13 cellular contexts compared by ENCODE assay signal in the genomic region with DNA sequence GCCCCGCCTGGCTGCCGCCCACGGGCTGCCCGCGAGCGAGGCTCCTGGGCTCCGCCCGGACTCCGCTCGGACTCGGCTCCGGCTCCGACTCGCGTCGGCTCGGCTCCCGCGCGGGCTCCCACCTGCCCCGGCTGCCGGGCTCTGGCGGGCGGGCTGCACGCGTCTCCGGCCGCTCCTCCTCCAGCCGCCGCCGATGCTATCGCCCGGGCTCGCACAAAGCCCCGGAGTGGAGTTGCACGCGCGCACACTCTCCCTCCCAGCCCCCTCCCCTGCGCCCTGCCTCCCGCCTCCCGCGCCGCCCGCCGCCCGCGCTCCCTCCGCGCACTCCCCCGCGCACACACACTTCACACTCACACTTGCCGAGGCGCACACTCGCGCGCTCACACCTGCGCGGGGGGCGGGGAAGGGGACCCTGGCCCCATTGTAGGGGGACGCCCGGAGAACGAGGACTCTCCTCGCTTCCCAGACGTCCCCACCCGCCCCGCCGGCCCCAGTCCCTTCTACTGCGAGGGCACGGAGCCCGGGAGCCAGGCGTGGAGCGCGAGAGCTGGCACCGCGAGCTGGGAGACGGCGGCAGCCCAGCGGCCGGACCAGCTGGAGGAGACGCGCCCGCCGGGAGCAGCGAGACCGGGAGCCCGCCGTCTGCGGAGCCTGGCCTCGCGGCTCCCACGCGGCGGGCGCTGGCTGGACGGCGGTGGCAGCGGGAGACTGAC. TPM values are rescaled to one million over a fixed set of nuclear protein-coding genes. Genes with fewer than 3 reads are reported as not detected.
A peak's percentile ranks its signal among the peaks of the same experiment; 100 is the strongest.
DNase-seq lines count a peak whose midpoint lies in the region; ATAC-seq and TF ChIP-seq lines count a peak whose summit lies in the region.
"Had no signal": no experiment of that assay in that cellular context is flagged by ENCODE, and none has a peak within 500 bp of the region (broad histone marks: within the 10 kb centered on the region; RNA-seq: fewer than 3 reads in every experiment).

A gene (minus strand): TSS at position 215 of the 713 bp plus-strand sequence. CDS start 407 bp downstream, outside the sequence.

- ATAC-seq in heart left ventricle (peak in 1 of 4 donors; percentile 8), Right ventricle myocardium superior (ENCODE audit: poor library complexity) (no peak), GM19328 (IDR thresholded peaks at IDR 0.05; ENCODE audit: unreplicated experiment) (no peak)
- ATAC-seq: activated CD8-positive, alpha-beta T cell treated with anti-CD3 and anti-CD28 coated beads for 36 hours; K562 had no signal

- TF ChIP-seq POLR2A in heart left ventricle (IDR thresholded peaks at IDR 0.05), result no peak

- H3K27ac ChIP-seq in heart left ventricle (peak within 1 kb of the TSS in 1 of 12 donors; percentile 24), urinary bladder (ENCODE audit: low read depth) (no peak within 1 kb of the TSS)

- H3K4me1 ChIP-seq in heart left ventricle (peaks cover 0 to 40% (median 5%) of the 10 kb centered on the region in 12 donors), NT2/D1 (ENCODE audit: insufficient read depth, insufficient read length) (peaks cover 53% of the 10 kb centered on the region), urinary bladder (ENCODE audit: insufficient read depth) (no peaks in the 10 kb centered on the region)

- H3K27me3 ChIP-seq in heart left ventricle (peaks cover 48 to 97% (median 83%) of the 10 kb centered on the region in 9 donors), NT2/D1 (ENCODE audit: insufficient read depth, insufficient read length) (peaks cover 65% of the 10 kb centered on the region)

- H3K4me3 ChIP-seq in heart left ventricle (peak within 1 kb of the TSS in 7 of 12 donors; percentile 6 to 38 (median 19)), NT2/D1 (ENCODE audit: insufficient read length, low read depth) (peak within 1 kb of the TSS; percentile 67), iPS-18c (ENCODE audit: insufficient read depth, low read depth, low read length) (peak within 1 kb of the TSS; percentile 52), urinary bladder (ENCODE audit: low read depth, low read length) (peak within 1 kb of the TSS; percentile 20)
- H3K4me3 ChIP-seq: K562 had no signal

- DNase-seq in heart left ventricle (no peak), Right ventricle myocardium superior (no peak), NT2/D1 (ENCODE audit: low read depth, low spot score) (no peak), hepatic stellate cell (ENCODE audit: low spot score) (no peak), SHP77 treated with DMSO at 0.1 percent for 48 hours (lab: John Stamatoyannopoulos, UW) (no peak)
- DNase-seq: activated CD8-positive, alpha-beta T cell treated with anti-CD3 and anti-CD28 coated beads for 36 hours; CD8-positive, alpha-beta memory T cell; RPMI8226 had no signal

- no peaks in the 10 kb centered on the region for H3K9me3 ChIP-seq in heart left ventricle
- H3K9me3 ChIP-seq in NT2/D1 (ENCODE audit: insufficient read depth, low read length), result no peaks in the 10 kb centered on the region
- no peaks in the 10 kb centered on the region for H3K9me3 ChIP-seq in iPS-18c (ENCODE audit: control insufficient read depth, insufficient read depth, low read length)

- H3K36me3 ChIP-seq in heart left ventricle (no peaks in the 10 kb centered on the region), NT2/D1 (ENCODE audit: insufficient read depth, insufficient read length, low read length) (no peaks in the 10 kb centered on the region), urinary bladder (ENCODE audit: insufficient read depth) (no peaks in the 10 kb centered on the region)

- TF ChIP-seq CTCF in heart left ventricle (IDR thresholded peaks at IDR 0.05), result no peak

- intact Hi-C loops in heart left ventricle (cut with DNase I) (loop anchor here in 7 of 10 donors (5.0 to 10.0 kb wide), 6 partner anchors 330 to 517 kb away; no protein-coding TSS in a partner anchor), Right ventricle myocardium superior (cut with DNase I) (loop anchor here (10.0 kb wide), 1 partner anchor 460 kb away; no protein-coding TSS in a partner anchor)

- H3K9ac ChIP-seq in NT2/D1 (ENCODE audit: insufficient read length, low read depth), result peak within 1 kb of the TSS; percentile 86

- 1 to 2% (median 1%) methylated on average over 34 to 97 of the region's 97 CpGs for WGBS in heart left ventricle, 4 donors
- under 1% methylated on average over 97 of the region's 97 CpGs for WGBS in urinary bladder

RNA-seq across cellular contexts. Expression of the gene that starts here (rescaled TPM):
- 1 to 10 TPM in 2 of 9 donors, under 1 TPM in 7; 0.06 to 1.6 (median 0.29) TPM for total RNA-seq in heart left ventricle
- under 1 TPM; 0.14 to 0.38 TPM for polyA plus RNA-seq in heart left ventricle
- total RNA-seq in Right ventricle myocardium superior, result 0.91 TPM
- 4.1 TPM for total RNA-seq in urinary bladder
- 1.7 TPM for polyA plus RNA-seq in urinary bladder
- total RNA-seq: activated CD8-positive, alpha-beta T cell treated with anti-CD3 and anti-CD28 coated beads for 36 hours; CD8-positive, alpha-beta memory T cell; fibroblast of villous mesenchyme; K562 had no signal
- polyA plus RNA-seq: CD8-positive, alpha-beta memory T cell; K562 had no signal
